In the genomic region with DNA sequence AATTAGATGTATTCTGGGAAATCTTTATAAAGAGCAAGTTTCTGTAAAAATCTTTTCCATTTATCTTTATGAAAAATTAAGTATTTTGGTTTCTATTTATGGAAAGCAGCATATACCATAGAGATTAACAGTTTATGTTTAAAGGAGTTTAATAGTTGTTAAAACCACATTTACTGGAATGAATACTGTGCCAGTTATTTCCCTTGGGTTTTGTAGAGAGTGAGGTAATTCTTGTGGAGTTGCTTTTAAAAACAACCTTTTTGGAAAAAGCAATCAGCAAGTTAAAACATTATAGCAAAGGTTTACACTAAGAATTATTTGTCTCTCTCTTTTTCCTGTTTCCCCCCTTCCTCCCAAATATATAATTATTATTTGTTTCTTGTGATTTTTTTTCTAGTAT, we compare ENCODE assay signal across 10 cellular contexts.
"Had no signal": no experiment of that assay in that cellular context is flagged by ENCODE, and none has a peak within 500 bp of the region (broad histone marks: within the 10 kb centered on the region; RNA-seq: fewer than 3 reads in every experiment).

No MANE protein-coding gene starts in this region.

- DNase-seq: activated CD4-positive, alpha-beta T cell treated with anti-CD3 and anti-CD28 coated beads, Interleukin-2, amount 50 U/mL, for 1 hour; activated naive CD4-positive, alpha-beta T cell; activated T-cell treated with anti-CD3 and anti-CD28 coated beads for 4 hours; caudate nucleus; cortex of kidney; effector CD4-positive, alpha-beta T cell; right lobe of liver; stimulated activated CD4-positive, alpha-beta T cell treated with anti-CD3 and anti-CD28 coated beads, Interleukin-12 subunit alpha, Interleukin-12 subunit beta, amount 100 ng/mL, for 4 hours; stimulated activated CD4-positive, alpha-beta T cell treated with anti-CD3 and anti-CD28 coated beads, Interleukin-2, amount 100 ng/mL, for 24 hours; thyroid gland had no signal

- H3K27ac ChIP-seq: right lobe of liver had no signal

- H3K27me3 ChIP-seq: right lobe of liver, thyroid gland had no signal

- H3K4me3 ChIP-seq: right lobe of liver, thyroid gland had no signal

- H3K9me3 ChIP-seq: right lobe of liver, thyroid gland had no signal

- H3K4me1 ChIP-seq: right lobe of liver had no signal
